7 cellular contexts compared by ENCODE assay signal in the genomic region with DNA sequence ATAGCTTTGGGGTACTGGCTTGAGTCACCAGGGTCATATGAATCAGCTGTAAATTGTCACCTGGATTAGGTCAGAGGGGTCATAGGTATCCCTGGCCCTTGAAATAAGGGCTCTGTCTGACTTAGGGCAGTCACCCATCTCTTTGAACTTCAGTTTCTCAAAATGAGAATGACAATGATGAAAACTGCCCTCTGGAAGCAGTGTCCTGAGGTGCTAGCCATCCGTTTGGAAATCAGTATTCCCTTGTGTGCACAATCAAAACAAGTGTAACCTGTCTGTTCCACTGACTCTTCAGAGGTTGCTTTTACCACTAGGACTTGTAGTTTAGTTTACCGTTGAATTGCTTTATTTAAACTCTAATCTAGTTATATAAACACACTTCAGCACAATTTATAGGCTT.
DNase-seq lines count a peak whose midpoint lies in the region; ATAC-seq and TF ChIP-seq lines count a peak whose summit lies in the region.
"Not testable (repeated sequence)": the region's sequence is repeated elsewhere in the genome, so short reads cannot be mapped to it uniquely, and the experiment has no call there.

No MANE protein-coding gene starts in this region.

- H3K9me3 Mint-ChIP-seq in activated T-cell treated with anti-CD3 and anti-CD28 coated beads, Interleukin-2, amount 50 U/mL, for 72 hours; mesothelial cell of epicardium: not testable (repeated sequence)

- BruUV-seq in HCT116 (replicated peaks; lab: Mats Ljungman, UMichigan) = TSS peak; percentile 85
- BruUV-seq in PC-9 (replicated peaks; lab: Mats Ljungman, UMichigan) = not testable (repeated sequence)

- peak overlapping the region; percentile 65 for H3K4me2 ChIP-seq in HCT116 (ENCODE audit: low read length)
- H3K4me2 ChIP-seq in PC-9 = peak overlapping the region; percentile 67

- peaks cover 20% of the 10 kb centered on the region for H3F3A ChIP-seq in PC-9 (ENCODE audit: insufficient read depth, low read depth)

- CTCF ChIA-PET in HCT116 (lab: Charles Lee); PC-9 (lab: Charles Lee): not testable (repeated sequence)

- RAD21 ChIA-PET in HCT116 (lab: Charles Lee; ENCODE audit: low non-redundant PET in 1 of 2, low total read pairs in 2 of 2, uncharacterized antibody in 2 of 2, unreplicated experiment in 2 of 2) = not testable (repeated sequence)

- intact Hi-C loops in HCT116 (cut with micrococcal nuclease) = loop anchor here (5.0 kb wide), 3 partner anchors 63 to 197 kb away; no protein-coding TSS in a partner anchor
- intact Hi-C loops in PC-9 (cut with micrococcal nuclease; ENCODE audit: unreplicated experiment); prostate gland (cut with DNase I): not testable (repeated sequence)

- not testable (repeated sequence) for H3K36me3 Mint-ChIP-seq in activated T-cell treated with anti-CD3 and anti-CD28 coated beads, Interleukin-2, amount 50 U/mL, for 72 hours (ENCODE audit: insufficient read depth in 2 of 2); mesothelial cell of epicardium

- POLR2A ChIA-PET in HCT116 (lab: Charles Lee); PC-9 (lab: Charles Lee; ENCODE audit: unreplicated experiment): not testable (repeated sequence)

- H4K20me1 ChIP-seq in HCT116 (ENCODE audit: insufficient read depth); PC-9 (ENCODE audit: insufficient read depth): not testable (repeated sequence)

- not testable (repeated sequence) for H3K27me3 ChIP-seq in HCT116 (ENCODE audit: insufficient read depth, low read length); PC-9 (ENCODE audit: insufficient read depth, low read depth); prostate gland (replicated peaks; ENCODE audit: insufficient read depth)

- peak overlapping the region; percentile 58 for H3K9ac ChIP-seq in HCT116 (ENCODE audit: low read length)

- H3K4me3 Mint-ChIP-seq in activated T-cell treated with anti-CD3 and anti-CD28 coated beads, Interleukin-2, amount 50 U/mL, for 72 hours = peak overlapping the region in 1 of 2 donors; percentile 25
- not testable (repeated sequence) for H3K4me3 Mint-ChIP-seq in mesothelial cell of epicardium

- not testable (repeated sequence) for H3K9me2 ChIP-seq in HCT116 (ENCODE audit: insufficient read depth); PC-9 (ENCODE audit: insufficient read depth)

- not testable (repeated sequence) for H3K9me3 ChIP-seq in HCT116 (ENCODE audit: control insufficient read depth in 1 of 2, insufficient read depth in 1 of 2, low read depth in 1 of 2, low read length in 2 of 2); PC-9 (ENCODE audit: insufficient read depth, low read depth); prostate gland

- not testable (repeated sequence) for TF ChIP-seq RAD21 in HCT116 (IDR thresholded peaks at IDR 0.05; ENCODE audit: low read depth)

- not testable (repeated sequence) for DNase-seq in HCT116 (ENCODE audit: low read depth, low spot score); PC-9; activated T-cell treated with anti-CD3 and anti-CD28 coated beads, Interleukin-2, amount 50 U/mL, for 72 hours; epithelial cell of prostate (ENCODE audit: low read depth, low spot score); left lobe of liver (ENCODE audit: low spot score); mesothelial cell of epicardium (ENCODE audit: low spot score in 2 of 2, unreplicated experiment in 2 of 2)
- DNase-seq in prostate gland (ENCODE audit: low spot score) = peak; percentile 9

- not testable (repeated sequence) for H3K79me2 ChIP-seq in HCT116 (ENCODE audit: insufficient read depth, low read length); PC-9 (ENCODE audit: low read depth)

- not testable (repeated sequence) for H3K27ac Mint-ChIP-seq in activated T-cell treated with anti-CD3 and anti-CD28 coated beads, Interleukin-2, amount 50 U/mL, for 72 hours
- H3K27ac Mint-ChIP-seq in mesothelial cell of epicardium = peak overlapping the region; percentile 97

- H2AFZ ChIP-seq in HCT116 (ENCODE audit: low read depth, low read length, poor library complexity, severe bottlenecking); PC-9: not testable (repeated sequence)

- H3K4me1 ChIP-seq in HCT116 (ENCODE audit: control insufficient read depth in 1 of 2, insufficient read depth in 2 of 2, low read length in 2 of 2) (peaks cover 22 to 72% of the 10 kb centered on the region in 2 experiments), PC-9 (replicated peaks; ENCODE audit: insufficient read depth) (peaks cover 30% of the 10 kb centered on the region)
- H3K4me1 ChIP-seq in prostate gland (replicated peaks) = not testable (repeated sequence)

- not testable (repeated sequence) for H3K36me3 ChIP-seq in HCT116 (ENCODE audit: control insufficient read depth in 1 of 2, insufficient read depth in 2 of 2, low read length in 2 of 2); PC-9 (ENCODE audit: low read depth); prostate gland

- peaks cover 23% of the 10 kb centered on the region for H3K27me3 Mint-ChIP-seq in activated T-cell treated with anti-CD3 and anti-CD28 coated beads, Interleukin-2, amount 50 U/mL, for 72 hours (ENCODE audit: low read depth)
- not testable (repeated sequence) for H3K27me3 Mint-ChIP-seq in mesothelial cell of epicardium (ENCODE audit: low read depth)

- WGBS in prostate gland = 15% methylated on average over 2 of the region's 2 CpGs

- not testable (repeated sequence) for TF ChIP-seq POLR2A in HCT116 (IDR thresholded peaks at IDR 0.05; ENCODE audit: borderline replicate concordance, extremely low read depth, insufficient read depth, insufficient read length); prostate gland (IDR thresholded peaks at IDR 0.05)

- H3K4me3 ChIP-seq in HCT116 (replicated peaks in 1 of 2; ENCODE audit: low read depth in 1 of 2, low read length in 2 of 2) (peak overlapping the region in 1 of 2 experiments; percentile 29; a peak in 2 of 4 replicates), PC-9 (peak overlapping the region; percentile 22; the same call in 1 of the 2 replicates)
- H3K4me3 ChIP-seq in prostate gland = not testable (repeated sequence)

- TF ChIP-seq CTCF in HCT116 (IDR thresholded peaks at IDR 0.05 in 2 of 3, conservative IDR thresholded peaks at IDR 0.05 in 1 of 3; ENCODE audit: borderline replicate concordance in 1 of 3, insufficient read depth in 1 of 3, low read depth in 2 of 3, low read length in 2 of 3); PC-9 (conservative IDR thresholded peaks at IDR 0.05); mesothelial cell of epicardium (IDR thresholded peaks at IDR 0.05; ENCODE audit: unreplicated experiment); prostate gland (IDR thresholded peaks at IDR 0.05): not testable (repeated sequence)

- peak overlapping the region; percentile 86 for H3K27ac ChIP-seq in HCT116 (ENCODE audit: low read depth, low read length)
- peak overlapping the region; percentile 81 for H3K27ac ChIP-seq in PC-9
- peak overlapping the region; percentile 74 for H3K27ac ChIP-seq in epithelial cell of prostate
- H3K27ac ChIP-seq in prostate gland = not testable (repeated sequence)

- ATAC-seq in HCT116 (peak; percentile 51), left lobe of liver (peak; percentile 51)
- peak; percentile 30 to 47 for ATAC-seq in activated T-cell treated with anti-CD3 and anti-CD28 coated beads, Interleukin-2, amount 50 U/mL, for 72 hours (replicated peaks in 1 of 2)

- H3K4me1 Mint-ChIP-seq in activated T-cell treated with anti-CD3 and anti-CD28 coated beads, Interleukin-2, amount 50 U/mL, for 72 hours (ENCODE audit: low read depth) = peaks cover 31% of the 10 kb centered on the region
- H3K4me1 Mint-ChIP-seq in mesothelial cell of epicardium = peaks cover 26% of the 10 kb centered on the region

TF ChIP-seq in HCT116, 20 proteins besides CTCF, POLR2A, EP300 and RAD21:
- TF ChIP-seq FOSL1 (IDR thresholded peaks at IDR 0.05; ENCODE audit: low read depth) = peak; percentile 44
TF ChIP-seq in HCT116: peak in this region for 1; not testable (repeated sequence) for 19.
